8 cellular contexts compared by ENCODE assay signal in genomic region chr5:126600631-126601511, GRCh38. TPM values are rescaled to one million over a fixed set of nuclear protein-coding genes. Genes with fewer than 3 reads are reported as not detected.
DNase-seq lines count a peak whose midpoint lies in the region; ATAC-seq and FAIRE-seq lines count a peak whose summit lies in the region.

PHAX (plus strand) TSS chr5:126600947; CDS start chr5:126600963, 16 bp downstream.

- H3K4me3 ChIP-seq in endocrine pancreas (ENCODE audit: control insufficient read depth, insufficient read depth, low read length): peak within 1 kb of the TSS; percentile 72
- H3K4me3 ChIP-seq in mesodermal cell (ENCODE audit: extremely low read depth, insufficient read depth, low read length, poor library complexity, severe bottlenecking): peak within 1 kb of the TSS; percentile 91

- FAIRE-seq in GM19239 (lab: Jason Lieb, UNC): peak; percentile 74

- peak within 1 kb of the TSS; percentile 76 for H3K27ac ChIP-seq in mesodermal cell (ENCODE audit: low read depth, low read length, severe bottlenecking)

- no peaks in the 10 kb centered on the region for H3K27me3 ChIP-seq in endocrine pancreas (ENCODE audit: control insufficient read depth, insufficient read depth, low read length)

- peak; percentile 92 for ATAC-seq in HG03442 (IDR thresholded peaks at IDR 0.05; ENCODE audit: unreplicated experiment)

- WGBS in mesodermal cell (ENCODE audit: insufficient coverage in 2 of 2), 2 experiments: 2 to 3% methylated on average over 64 to 79 of the region's 79 CpGs

- H3K9ac ChIP-seq in endocrine pancreas (ENCODE audit: control insufficient read depth, insufficient read depth, low read length): peak within 1 kb of the TSS; percentile 65

- H3K9me3 ChIP-seq in endocrine pancreas (ENCODE audit: control insufficient read depth, low read length): no peaks in the 10 kb centered on the region
- H3K9me3 ChIP-seq in mesodermal cell (ENCODE audit: control insufficient read depth, low read length): no peaks in the 10 kb centered on the region

- DNase-seq in CD1c-positive myeloid dendritic cell (ENCODE audit: extremely low spot score) (peak; percentile 85), GM19239 (ENCODE audit: insufficient read length, low spot score) (peak; percentile 81), NCI-H82 (lab: John Stamatoyannopoulos, UW) (peak; percentile 79)
- DNase-seq in stimulated activated CD8-positive, alpha-beta memory T cell treated with anti-CD3 and anti-CD28 coated beads, Interleukin-15, amount 100 ng/mL, for 48 hours (ENCODE audit: low read depth in 2 of 2): peak; percentile 64 to 71

- H3K36me3 ChIP-seq in endocrine pancreas (ENCODE audit: control insufficient read depth, insufficient read depth, low read length) (no peaks in the 10 kb centered on the region), mesodermal cell (ENCODE audit: control insufficient read depth, insufficient read depth, low read length) (peaks cover 22% of the 10 kb centered on the region)

- CTCF ChIA-PET in activated CD8-positive, alpha-beta memory T cell treated with anti-CD3 and anti-CD28 coated beads for 36 hours (lab: Charles Lee): interaction anchor here (0.8 to 1.9 kb wide), 4 partner anchors 18 to 177 kb away, joined by 3 to 6 read pairs (median 4); no protein-coding TSS in a partner anchor

- no peaks in the 10 kb centered on the region for H3K4me1 ChIP-seq in endocrine pancreas (ENCODE audit: control insufficient read depth, insufficient read depth, low read length)
- H3K4me1 ChIP-seq in mesodermal cell (ENCODE audit: control insufficient read depth, insufficient read depth, low read length, poor library complexity, severe bottlenecking): peaks cover 11% of the 10 kb centered on the region

- POLR2A ChIA-PET in activated CD8-positive, alpha-beta memory T cell treated with anti-CD3 and anti-CD28 coated beads for 36 hours (lab: Charles Lee): interaction anchor here (0.6 to 1.6 kb wide), 3 partner anchors 87 to 178 kb away, joined by 3 to 8 read pairs (median 3); no protein-coding TSS in a partner anchor

RNA-seq across cellular contexts. Expression of gene PHAX, which starts in this region (rescaled TPM):
- total RNA-seq in activated CD8-positive, alpha-beta memory T cell treated with anti-CD3 and anti-CD28 coated beads for 36 hours: 10 to 100 TPM; 52.9 to 57.6 TPM
- 35.2 TPM for polyA plus RNA-seq in mesodermal cell (2013, experiment 1 of 2)
- 40.4 TPM for polyA plus RNA-seq in mesodermal cell (2013, experiment 2 of 2)

Comparison
In these comparisons a context has a peak if more than half of its experiments do, and no peak if none do; other contexts are left out.
1. Peak in every context shown above with its lines: DNase-seq, ATAC-seq, H3K4me3 ChIP-seq and H3K27ac ChIP-seq.